ENCODE assay signal across 8 cellular contexts in genomic region chr12:2812290-2813213, GRCh38. TPM values are rescaled to one million over a fixed set of nuclear protein-coding genes. Genes with fewer than 3 reads are reported as not detected.
DNase-seq lines count a peak whose midpoint lies in the region; ATAC-seq and TF ChIP-seq lines count a peak whose summit lies in the region.

TSS of gene ITFG2 (plus strand) at chr12:2812668. CDS start at chr12:2812761, 93 bp downstream.

- peak; percentile 97 for TF ChIP-seq POLR2A in GM19099 (IDR thresholded peaks at IDR 0.05; ENCODE audit: extremely low read depth, insufficient read length, low read depth)

- peak; percentile 94 for ATAC-seq in HG03432 (IDR thresholded peaks at IDR 0.05; ENCODE audit: unreplicated experiment)

- DNase-seq in AML-193 (lab: John Stamatoyannopoulos, UW) (peak; percentile 96 to 98), NCI-H510A (lab: John Stamatoyannopoulos, UW) (peak; percentile 97), cerebellum (ENCODE audit: low spot score) (peak; percentile 99), islet precursor cell (peak; percentile 100)
- DNase-seq in activated CD4-positive, alpha-beta T cell treated with anti-CD3 and anti-CD28 coated beads for 1 hour = peak; percentile 90
- peak; percentile 92 to 95 (median 93) for DNase-seq in stimulated activated CD4-positive, alpha-beta T cell treated with anti-CD3 and anti-CD28 coated beads, Interleukin-12 subunit alpha, Interleukin-12 subunit beta, amount 100 ng/mL, for 48 hours (ENCODE audit: low read depth in 2 of 3, low spot score in 1 of 3)

RNA-seq across cellular contexts. Expression of gene ITFG2, which starts in this region (rescaled TPM):
- 20.5 TPM for total RNA-seq in cerebellum

Comparison
In these comparisons a context has a peak if more than half of its experiments do, and no peak if none do; other contexts are left out.
1. Peak in every context shown above with its lines: DNase-seq and ATAC-seq.